ENCODE assay signal across 9 cellular contexts in the genomic region with DNA sequence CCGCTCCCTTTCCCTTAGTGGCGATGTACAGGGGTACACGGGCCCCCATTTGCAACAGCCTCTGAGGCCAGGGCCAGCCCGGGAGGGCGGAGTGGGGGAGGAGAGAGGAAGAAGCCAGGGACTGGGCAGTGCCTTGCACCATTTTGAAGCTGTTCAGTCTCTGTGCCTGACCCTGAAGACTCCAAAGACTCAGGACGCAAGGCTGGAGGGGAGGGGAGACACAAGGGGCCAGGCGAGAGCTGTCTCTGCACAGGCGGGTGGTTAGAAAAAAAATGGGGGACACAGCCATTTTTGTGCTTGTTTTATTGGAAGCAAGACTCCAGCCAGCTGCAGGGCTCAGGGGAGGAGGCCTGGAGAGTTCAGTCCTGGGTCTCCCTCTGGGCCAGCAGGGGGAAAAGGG. TPM values are rescaled to one million over a fixed set of nuclear protein-coding genes. Genes with fewer than 3 reads are reported as not detected.
DNase-seq lines count a peak whose midpoint lies in the region; ATAC-seq and TF ChIP-seq lines count a peak whose summit lies in the region.
"Had no signal": no experiment of that assay in that cellular context is flagged by ENCODE, and none has a peak within 500 bp of the region (broad histone marks: within the 10 kb centered on the region; RNA-seq: fewer than 3 reads in every experiment).

No MANE protein-coding gene starts in this region.

- H3K27me3 Mint-ChIP-seq in GM23338 (ENCODE audit: insufficient read depth, low read depth, poor library complexity) = peaks cover 50% of the 10 kb centered on the region

- H3K4me1 Mint-ChIP-seq in GM23338 = peaks cover 40% of the 10 kb centered on the region

- H3K79me2 ChIP-seq in GM23338 (replicated peaks; ENCODE audit: insufficient read depth) (peaks cover 12% of the 10 kb centered on the region), PC-3 (ENCODE audit: low read length) (peaks cover 8% of the 10 kb centered on the region), osteoblast (ENCODE audit: insufficient read depth, low read length) (no peaks in the 10 kb centered on the region)

- no peak for TF ChIP-seq CTCF in GM23338 (conservative IDR thresholded peaks at IDR 0.05; ENCODE audit: low read depth in 2 of 2)
- TF ChIP-seq CTCF in PC-3 (conservative IDR thresholded peaks at IDR 0.05; ENCODE audit: low read depth, low read length) = no peak
- no peak for TF ChIP-seq CTCF in osteoblast (IDR thresholded peaks at IDR 0.05; ENCODE audit: extremely low read depth, low read depth, low read length)

- H3K9ac ChIP-seq in PC-3 (ENCODE audit: low read length) = no peak overlapping the region

- BruUV-seq in PC-3 (replicated peaks; lab: Mats Ljungman, UMichigan) = no TSS peak

- H3K4me1 ChIP-seq in GM23338 (ENCODE audit: insufficient read depth) (peaks cover 37% of the 10 kb centered on the region), PC-3 (ENCODE audit: insufficient read depth, low read length) (peaks cover 18% of the 10 kb centered on the region; the same call in 1 of the 2 replicates), osteoblast (ENCODE audit: insufficient read depth, low read length) (peaks cover 24% of the 10 kb centered on the region)

- no peak overlapping the region for H3K27ac ChIP-seq in GM23338 (ENCODE audit: low read depth)
- no peak overlapping the region for H3K27ac ChIP-seq in PC-3 (ENCODE audit: low read length)
- no peak overlapping the region for H3K27ac ChIP-seq in osteoblast (ENCODE audit: low read depth, low read length)
- H3K27ac ChIP-seq: pancreas had no signal

- H3K9me3 Mint-ChIP-seq in GM23338 = no peaks in the 10 kb centered on the region; the same call in 1 of the 3 replicates

- H3K36me3 Mint-ChIP-seq in GM23338 (ENCODE audit: low read depth) = peaks cover 7% of the 10 kb centered on the region; the same call in 2 of the 3 replicates

- H3K27me3 ChIP-seq in GM23338 (ENCODE audit: insufficient read depth) = peaks cover 48% of the 10 kb centered on the region
- no peaks in the 10 kb centered on the region for H3K27me3 ChIP-seq in PC-3 (ENCODE audit: low read length)
- H3K27me3 ChIP-seq in osteoblast (ENCODE audit: insufficient read depth, low read length) = peaks cover 42% of the 10 kb centered on the region
- H3K27me3 ChIP-seq: pancreas had no signal

- no peaks in the 10 kb centered on the region for H3K9me2 ChIP-seq in GM23338 (ENCODE audit: insufficient read depth)
- H3K9me2 ChIP-seq in PC-3 (replicated peaks; ENCODE audit: low read length) = no peaks in the 10 kb centered on the region

- intact Hi-C loops in PC-3 (cut with micrococcal nuclease) (no loop called here), sciatic nerve (cut with DNase I) (no loop called here)

- CTCF ChIA-PET in PC-3 (lab: Charles Lee) = no interaction called here

- H3K36me3 ChIP-seq in GM23338 (ENCODE audit: insufficient read depth) (no peaks in the 10 kb centered on the region), PC-3 (ENCODE audit: low read depth, low read length) (no peaks in the 10 kb centered on the region), osteoblast (ENCODE audit: insufficient read depth, low read length) (no peaks in the 10 kb centered on the region)
- H3K36me3 ChIP-seq: pancreas had no signal

- H3K4me3 Mint-ChIP-seq in GM23338 = peak overlapping the region; percentile 81

- H3K27ac Mint-ChIP-seq in GM23338 = no peak overlapping the region

- H2AFZ ChIP-seq in GM23338 (no peak overlapping the region), PC-3 (ENCODE audit: low read length) (no peak overlapping the region), osteoblast (ENCODE audit: low read length) (no peak overlapping the region)

- H3K4me2 ChIP-seq in GM23338 (peak overlapping the region; percentile 100), PC-3 (ENCODE audit: low read length) (0 out of 2 replicates have a peak overlapping the region, but pooled peaks have one; percentile 98), osteoblast (ENCODE audit: insufficient read depth, low read length) (no peak overlapping the region)

- no peak for ATAC-seq in GM23338
- no peak for ATAC-seq in PC-3
- no peak for ATAC-seq in sciatic nerve
- ATAC-seq: pancreas had no signal

- no peak for DNase-seq in GM23338 (ENCODE audit: low spot score)
- DNase-seq in PC-3 = no peak
- DNase-seq in ecto neural progenitor cell (ENCODE audit: low spot score) = peak; percentile 51
- peak; percentile 34 for DNase-seq in osteoblast (ENCODE audit: insufficient read length, low spot score, missing footprints)
- no peak for DNase-seq in sciatic nerve (ENCODE audit: low spot score)
- DNase-seq in mucosa of gallbladder (ENCODE audit: low spot score) = no peak
- DNase-seq in SK-N-DZ (ENCODE audit: low spot score) = no peak
- DNase-seq: NCI-H774 had no signal

- H4K20me1 ChIP-seq in GM23338 (replicated peaks; ENCODE audit: insufficient read depth) (peaks cover 13% of the 10 kb centered on the region), PC-3 (ENCODE audit: low read length) (no peaks in the 10 kb centered on the region), osteoblast (ENCODE audit: insufficient read depth, low read length) (no peaks in the 10 kb centered on the region)

- POLR2A ChIA-PET in PC-3 (lab: Charles Lee; ENCODE audit: unreplicated experiment) = no interaction called here

- H3K4me3 ChIP-seq in GM23338 = peak overlapping the region; percentile 80
- no peak overlapping the region for H3K4me3 ChIP-seq in PC-3 (ENCODE audit: low read length)
- H3K4me3 ChIP-seq in osteoblast (ENCODE audit: insufficient read depth, low read length) = no peak overlapping the region

- H3F3A ChIP-seq in GM23338 (replicated peaks; ENCODE audit: low read depth) = peaks cover 9% of the 10 kb centered on the region; the same call in 1 of the 2 replicates
- H3F3A ChIP-seq in PC-3 (ENCODE audit: low read length, unreplicated experiment) = no peaks in the 10 kb centered on the region

- H3K9me3 ChIP-seq in PC-3 (ENCODE audit: low read length) = no peaks in the 10 kb centered on the region
- no peaks in the 10 kb centered on the region for H3K9me3 ChIP-seq in osteoblast (ENCODE audit: low read depth, low read length)
- H3K9me3 ChIP-seq: pancreas had no signal

TF ChIP-seq in GM23338, 12 proteins besides CTCF, POLR2A, EP300 and RAD21:
- TF ChIP-seq, protein P1, sequence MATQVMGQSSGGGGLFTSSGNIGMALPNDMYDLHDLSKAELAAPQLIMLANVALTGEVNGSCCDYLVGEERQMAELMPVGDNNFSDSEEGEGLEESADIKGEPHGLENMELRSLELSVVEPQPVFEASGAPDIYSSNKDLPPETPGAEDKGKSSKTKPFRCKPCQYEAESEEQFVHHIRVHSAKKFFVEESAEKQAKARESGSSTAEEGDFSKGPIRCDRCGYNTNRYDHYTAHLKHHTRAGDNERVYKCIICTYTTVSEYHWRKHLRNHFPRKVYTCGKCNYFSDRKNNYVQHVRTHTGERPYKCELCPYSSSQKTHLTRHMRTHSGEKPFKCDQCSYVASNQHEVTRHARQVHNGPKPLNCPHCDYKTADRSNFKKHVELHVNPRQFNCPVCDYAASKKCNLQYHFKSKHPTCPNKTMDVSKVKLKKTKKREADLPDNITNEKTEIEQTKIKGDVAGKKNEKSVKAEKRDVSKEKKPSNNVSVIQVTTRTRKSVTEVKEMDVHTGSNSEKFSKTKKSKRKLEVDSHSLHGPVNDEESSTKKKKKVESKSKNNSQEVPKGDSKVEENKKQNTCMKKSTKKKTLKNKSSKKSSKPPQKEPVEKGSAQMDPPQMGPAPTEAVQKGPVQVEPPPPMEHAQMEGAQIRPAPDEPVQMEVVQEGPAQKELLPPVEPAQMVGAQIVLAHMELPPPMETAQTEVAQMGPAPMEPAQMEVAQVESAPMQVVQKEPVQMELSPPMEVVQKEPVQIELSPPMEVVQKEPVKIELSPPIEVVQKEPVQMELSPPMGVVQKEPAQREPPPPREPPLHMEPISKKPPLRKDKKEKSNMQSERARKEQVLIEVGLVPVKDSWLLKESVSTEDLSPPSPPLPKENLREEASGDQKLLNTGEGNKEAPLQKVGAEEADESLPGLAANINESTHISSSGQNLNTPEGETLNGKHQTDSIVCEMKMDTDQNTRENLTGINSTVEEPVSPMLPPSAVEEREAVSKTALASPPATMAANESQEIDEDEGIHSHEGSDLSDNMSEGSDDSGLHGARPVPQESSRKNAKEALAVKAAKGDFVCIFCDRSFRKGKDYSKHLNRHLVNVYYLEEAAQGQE (IDR thresholded peaks at IDR 0.05; ENCODE audit: unreplicated experiment) = no peak
- TF ChIP-seq EZH2 (IDR thresholded peaks at IDR 0.05; ENCODE audit: low read depth, unreplicated experiment) (peak; percentile 12), ZNF114 (CRISPR knock-in tag; IDR thresholded peaks at IDR 0.05) (no peak)

RNA-seq across cellular contexts. Expression of a gene that starts 1.6 kb away (rescaled TPM):
- total RNA-seq in GM23338 (2014; rRNA removed; shearing (Covaris generic)) = 15.8 and 18.8 TPM in 2 replicates
- 14.6 and 14.8 TPM in 2 replicates for polyA plus RNA-seq in GM23338 (2016; fragmentation: Nextera tagmentation; extraction: Ambion mirVana)
- total RNA-seq in PC-3 (2014; rRNA removed) (6.6 and 7.1 TPM in 2 replicates), osteoblast (6.2 and 6.9 TPM in 2 replicates), sciatic nerve (6.0 TPM), mucosa of gallbladder (24.1 TPM)
- 13.3 and 13.8 TPM in 2 replicates for polyA plus RNA-seq in SK-N-DZ (2014; cell fraction: cytosol; rRNA removed)
- 6.0 and 7.1 TPM in 2 replicates for polyA plus RNA-seq in SK-N-DZ (2014; cell fraction: nucleus; rRNA removed)

RNA-seq across cellular contexts. Expression of a gene that starts 17.1 kb away (rescaled TPM):
- 190 and 292 TPM in 2 replicates for total RNA-seq in GM23338 (2014; rRNA removed; shearing (Covaris generic))
- 765 and 885 TPM in 2 replicates for polyA plus RNA-seq in GM23338 (2016; fragmentation: Nextera tagmentation; extraction: Ambion mirVana)
- total RNA-seq in PC-3 (2014; rRNA removed) = 109 and 145 TPM in 2 replicates
- total RNA-seq in osteoblast = 27.1 and 38.9 TPM in 2 replicates
- 66.3 TPM for total RNA-seq in sciatic nerve
- 165 TPM for total RNA-seq in mucosa of gallbladder
- 284 and 377 TPM in 2 replicates for polyA plus RNA-seq in SK-N-DZ (2014; cell fraction: cytosol; rRNA removed)
- polyA plus RNA-seq in SK-N-DZ (2014; cell fraction: nucleus; rRNA removed) = 228 and 275 TPM in 2 replicates

RNA-seq across cellular contexts. Expression of a gene that starts 40.3 kb away (rescaled TPM):
- total RNA-seq in GM23338 (2014; rRNA removed; shearing (Covaris generic)) = 31.0 and 43.3 TPM in 2 replicates
- 12.8 and 12.9 TPM in 2 replicates for polyA plus RNA-seq in GM23338 (2016; fragmentation: Nextera tagmentation; extraction: Ambion mirVana)
- total RNA-seq in PC-3 (2014; rRNA removed) (7.0 and 9.0 TPM in 2 replicates), osteoblast (0.88 and 1.8 TPM in 2 replicates), sciatic nerve (7.6 TPM), mucosa of gallbladder (57.2 TPM)
- polyA plus RNA-seq in SK-N-DZ (2014; cell fraction: cytosol; rRNA removed) = 49.6 and 50.5 TPM in 2 replicates
- 80.5 and 89.5 TPM in 2 replicates for polyA plus RNA-seq in SK-N-DZ (2014; cell fraction: nucleus; rRNA removed)

RNA-seq across cellular contexts. Expression of a gene that starts 48.4 kb away (rescaled TPM):
- total RNA-seq in GM23338 (2014; rRNA removed; shearing (Covaris generic)) = 53.1 and 61.4 TPM in 2 replicates
- 28.2 and 28.8 TPM in 2 replicates for polyA plus RNA-seq in GM23338 (2016; fragmentation: Nextera tagmentation; extraction: Ambion mirVana)
- total RNA-seq in PC-3 (2014; rRNA removed) (23.8 and 24.3 TPM in 2 replicates), osteoblast (36.6 and 46.3 TPM in 2 replicates), sciatic nerve (72.9 TPM), mucosa of gallbladder (80.4 TPM)
- polyA plus RNA-seq in SK-N-DZ (2014; cell fraction: cytosol; rRNA removed) = 103 TPM in 2 replicates
- 264 and 306 TPM in 2 replicates for polyA plus RNA-seq in SK-N-DZ (2014; cell fraction: nucleus; rRNA removed)

Comparison
In these comparisons a context has a peak if more than half of its experiments do, and no peak if none do; other contexts are left out.
1. DNase-seq: peak in ecto neural progenitor cell (single experiment) and osteoblast (single experiment); none in GM23338 (single experiment), PC-3 (single experiment), sciatic nerve (single experiment), mucosa of gallbladder (single experiment) and SK-N-DZ (single experiment).